ENCODE assay signal across 21 cellular contexts in genomic region chr6:167245586-167245985, GRCh38. TPM values are rescaled to one million over a fixed set of nuclear protein-coding genes. Genes with fewer than 3 reads are reported as not detected.
"Had no signal": no experiment of that assay in that cellular context is flagged by ENCODE, and none has a peak within 500 bp of the region (broad histone marks: within the 10 kb centered on the region; RNA-seq: fewer than 3 reads in every experiment).

No MANE protein-coding gene starts in this region.

- H3K4me3 ChIP-seq: ascending aorta, breast epithelium, gastrocnemius medialis, heart left ventricle, lung, tibial nerve had no signal

- H3K27ac ChIP-seq: ascending aorta, breast epithelium, gastrocnemius medialis, heart left ventricle, tibial nerve had no signal

- H3K9me3 ChIP-seq: ascending aorta, breast epithelium, gastrocnemius medialis, heart left ventricle, tibial nerve had no signal

- H3K27me3 ChIP-seq: ascending aorta, breast epithelium, tibial nerve had no signal

- H3K36me3 ChIP-seq: ascending aorta, breast epithelium, gastrocnemius medialis, heart left ventricle, tibial nerve had no signal

- H3K4me1 ChIP-seq: ascending aorta, breast epithelium, gastrocnemius medialis, heart left ventricle, tibial nerve had no signal

- ATAC-seq: activated CD8-positive, alpha-beta T cell treated with anti-CD3 and anti-CD28 coated beads for 36 hours; esophagus mucosa; gastrocnemius medialis; heart left ventricle; natural killer cell treated with Interleukin-12 subunit alpha and Interleukin-12 subunit beta and Interleukin-15 and Interleukin-18, amount 100 ng/mL, for 72 hours; T-cell had no signal

- DNase-seq: activated CD4-positive, alpha-beta T cell treated with anti-CD3 and anti-CD28 coated beads, Interleukin-2, amount 10 ng/mL, durations not matched to agents 24 days and 14 days; activated CD4-positive, CD25-positive, alpha-beta regulatory T cell; activated CD8-positive, alpha-beta T cell treated with anti-CD3 and anti-CD28 coated beads for 36 hours; activated T-cell treated with anti-CD3 and anti-CD28 coated beads, Interleukin-2, amount 50 U/mL, for 24 hours; cerebellar nuclear complex; effector CD4-positive, alpha-beta T cell; gastrocnemius medialis; heart left ventricle; occipital lobe; stimulated activated CD4-positive, alpha-beta T cell treated with anti-CD3 and anti-CD28 coated beads, Interleukin-2, amount 100 ng/mL, for 24 hours; T-cell had no signal

RNA-seq across cellular contexts. Expression of gene UNC93A, which starts 45.5 kb away (rescaled TPM):
- total RNA-seq: activated CD4-positive, alpha-beta T cell treated with anti-CD3 and anti-CD28 coated beads, Interleukin-2, amount 10 ng/mL, durations not matched to agents 24 days and 14 days; activated CD8-positive, alpha-beta T cell treated with anti-CD3 and anti-CD28 coated beads for 36 hours; ascending aorta; breast epithelium; gastrocnemius medialis; heart left ventricle; lung; mesothelial cell of epicardium; natural killer cell treated with Interleukin-12 subunit alpha and Interleukin-12 subunit beta and Interleukin-15 and Interleukin-18, amount 100 ng/mL, for 72 hours; occipital lobe; posterior vena cava; T-cell; tibial nerve had no signal
- polyA plus RNA-seq: adipose tissue, heart left ventricle, keratinocyte, lung had no signal
